ENCODE assay signal across 8 cellular contexts in genomic region chr15:23565395-23566069, GRCh38. TPM values are rescaled to one million over a fixed set of nuclear protein-coding genes. Genes with fewer than 3 reads are reported as not detected.
DNase-seq lines count a peak whose midpoint lies in the region; ATAC-seq, FAIRE-seq and TF ChIP-seq lines count a peak whose summit lies in the region.

Gene MKRN3 (plus strand): TSS chr15:23565674. CDS start chr15:23565783, 109 bp downstream.

- no peak for TF ChIP-seq RAD21 in HepG2 (CRISPR knock-in tag; IDR thresholded peaks at IDR 0.05)

- peak in 1 of 2 experiments; percentile 39; a peak in 1 of 4 replicates for TF ChIP-seq POLR2A in HepG2 (IDR thresholded peaks at IDR 0.05; ENCODE audit: insufficient read depth in 1 of 2, low read depth in 2 of 2, low read length in 2 of 2)

- POLR2A ChIA-PET in HepG2 (lab: Yijun Ruan, JAX), result interaction anchor here (0.9 kb wide), 1 partner anchor 9 kb away, joined by 3 read pairs; no protein-coding TSS in a partner anchor

- intact Hi-C loops in HepG2 (cut with micrococcal nuclease; ENCODE audit: unreplicated experiment), result no loop called here

- TSS peak; percentile 80 for BruUV-seq in HepG2 (replicated peaks; lab: Mats Ljungman, UMichigan)

- H3K4me2 ChIP-seq in HepG2 (ENCODE audit: low read depth, low read length), result peak within 1 kb of the TSS; percentile 56

- peak; percentile 31 for DNase-seq in activated naive CD4-positive, alpha-beta T cell treated with Interleukin-2 at 50 U/mL for 16 hours
- no peak for DNase-seq in activated naive CD4-positive, alpha-beta T cell (lab: John Stamatoyannopoulos, UW)
- DNase-seq in amygdala (lab: John Stamatoyannopoulos, UW) (peak in 44 of 56 donors; percentile 7 to 74 (median 42)), HepG2 (ENCODE audit: low spot score) (peak; percentile 44), NAMALWA (ENCODE audit: low spot score) (no peak)
- peak; percentile 22 for DNase-seq in stimulated activated naive CD8-positive, alpha-beta T cell treated with anti-CD3 and anti-CD28 coated beads, Interleukin-15, Interleukin-2, amounts not matched to agents 100 U/mL and 50 U/mL, for 24 hours

- 47% methylated on average over 12 of the region's 27 CpGs for WGBS in HepG2 (ENCODE audit: low lambda C conversion rate)

- peaks cover 10% of the 10 kb centered on the region; the same call in 1 of the 2 replicates for H3K9me3 ChIP-seq in HepG2 (ENCODE audit: low read length)

- no peaks in the 10 kb centered on the region; a peak in 1 of 5 replicates for H3K27me3 ChIP-seq in HepG2 (ENCODE audit: control insufficient read depth in 1 of 2, insufficient read depth in 2 of 2, low read length in 2 of 2)

- H4K20me1 ChIP-seq in HepG2 (ENCODE audit: insufficient read depth, low read length), result 0 out of 2 replicates have a peak, but pooled peaks cover 5% of the 10 kb centered on the region

- ATAC-seq in HepG2, result peak; percentile 71
- ATAC-seq in stimulated activated naive CD8-positive, alpha-beta T cell treated with anti-CD3 and anti-CD28 coated beads, Interleukin-15, Interleukin-2, amounts not matched to agents 100 U/mL and 50 U/mL, for 24 hours, result peak; percentile 55
- ATAC-seq in HG03045 (IDR thresholded peaks at IDR 0.05; ENCODE audit: unreplicated experiment), result no peak

- TF ChIP-seq EP300 in HepG2 (IDR thresholded peaks at IDR 0.05; ENCODE audit: low read depth in 2 of 2, low read length in 2 of 2), result no peak
- no peak for TF ChIP-seq EP300 in HepG2 (CRISPR knock-in tag; IDR thresholded peaks at IDR 0.05; ENCODE audit: borderline replicate concordance)

- peak within 1 kb of the TSS; percentile 15 for H2AFZ ChIP-seq in HepG2 (ENCODE audit: low read length)

- peak within 1 kb of the TSS; percentile 60 to 76 (median 65) for H3K4me3 ChIP-seq in HepG2 (replicated peaks in 1 of 3; ENCODE audit: insufficient read depth in 1 of 3, low read depth in 2 of 3, low read length in 3 of 3)

- H3K79me2 ChIP-seq in HepG2 (ENCODE audit: insufficient read depth, low read length), result peaks cover 14% of the 10 kb centered on the region

- H3K36me3 ChIP-seq in HepG2 (replicated peaks in 1 of 2; ENCODE audit: control insufficient read depth in 1 of 2, insufficient read depth in 2 of 2, low read length in 2 of 2), result no peaks in the 10 kb centered on the region

- CTCF ChIA-PET in HepG2 (lab: Yijun Ruan, JAX; ENCODE audit: low intra/inter-chr PET ratio, low total read pairs), result no interaction called here

- H3K9ac ChIP-seq in HepG2 (ENCODE audit: insufficient read depth, low read depth, low read length), result peak within 1 kb of the TSS; percentile 85

- in situ Hi-C loops in HepG2 (cut with HindIII; ENCODE audit: extremely low pct_ligation_motif_present, low pct_unique_long_range_greater_than_20kb), result loop anchor here (10.0 kb wide), 1 partner anchor 61 kb away; no protein-coding TSS in a partner anchor

- TF ChIP-seq CTCF in HepG2 (CRISPR knock-in tag; IDR thresholded peaks at IDR 0.05), result no peak

- no peak for FAIRE-seq in HepG2 (lab: Jason Lieb, UNC)

- H3K27ac ChIP-seq in HepG2 (ENCODE audit: extremely low read length, insufficient read depth, low read length), result peak within 1 kb of the TSS; percentile 85

- peaks cover 12% of the 10 kb centered on the region for H3K4me1 ChIP-seq in HepG2 (ENCODE audit: insufficient read depth, low read length)

TF ChIP-seq in PFSK-1, 5 proteins besides CTCF, POLR2A, EP300 and RAD21:
- peak; percentile 27; the same call in 1 of the 2 replicates for TF ChIP-seq POLR2AphosphoS5 (IDR thresholded peaks at IDR 0.05; ENCODE audit: low read depth, low read length)
- no peak for TF ChIP-seq TAF1 (IDR thresholded peaks at IDR 0.05; ENCODE audit: borderline replicate concordance, insufficient read depth, low read length)
- TF ChIP-seq SIN3A (IDR thresholded peaks at IDR 0.05; ENCODE audit: borderline replicate concordance, insufficient read depth, low read length), result no peak
- no peak for TF ChIP-seq REST (IDR thresholded peaks at IDR 0.05; ENCODE audit: insufficient read depth in 1 of 2, low read depth in 2 of 2, low read length in 2 of 2)
TF ChIP-seq in PFSK-1: peak in this region for 1.

TF ChIP-seq in HepG2, 621 proteins besides CTCF, POLR2A, EP300 and RAD21 (continues in another document):
- TF ChIP-seq GATAD1 (CRISPR knock-in tag; IDR thresholded peaks at IDR 0.05), result peak; percentile 81
- TF ChIP-seq ZFY (CRISPR knock-in tag; IDR thresholded peaks at IDR 0.05), result peak; percentile 63
- TF ChIP-seq ZMYM4 (CRISPR knock-in tag; IDR thresholded peaks at IDR 0.05), result peak; percentile 19; the same call in 1 of the 2 replicates
- peak; percentile 83 for TF ChIP-seq GABPA (IDR thresholded peaks at IDR 0.05; ENCODE audit: low read depth, low read length)
- peak; percentile 97 for TF ChIP-seq GABPA (CRISPR knock-in tag; IDR thresholded peaks at IDR 0.05; ENCODE audit: low read depth)
- peak; percentile 50 for TF ChIP-seq ASH2L (IDR thresholded peaks at IDR 0.05; ENCODE audit: insufficient read length, low read depth, low read length)
- no peak for TF ChIP-seq ZSCAN12 (CRISPR knock-in tag; IDR thresholded peaks at IDR 0.05)
- TF ChIP-seq U2AF1 (optimal IDR thresholded peaks at IDR 0.05; ENCODE audit: low read depth, low read length), result peak; percentile 61
- 0 out of 2 replicates have a peak, but pooled peaks have one; percentile 30 for TF ChIP-seq DMAP1 (CRISPR knock-in tag; IDR thresholded peaks at IDR 0.05)
- no peak for TF ChIP-seq ZNF841 (CRISPR knock-in tag; IDR thresholded peaks at IDR 0.05; ENCODE audit: borderline replicate concordance)
- TF ChIP-seq RBFOX2 (IDR thresholded peaks at IDR 0.05; ENCODE audit: low read depth, low read length), result peak; percentile 92
- TF ChIP-seq PCBP1 (IDR thresholded peaks at IDR 0.05; ENCODE audit: borderline replicate concordance, low read depth, low read length), result peak; percentile 78; the same call in 1 of the 2 replicates
- peak; percentile 45; the same call in 1 of the 2 replicates for TF ChIP-seq MYC (CRISPR knock-in tag; IDR thresholded peaks at IDR 0.05; ENCODE audit: borderline replicate concordance)
- TF ChIP-seq U2AF2 (IDR thresholded peaks at IDR 0.05; ENCODE audit: low read depth, low read length), result 0 out of 2 replicates have a peak, but pooled peaks have one; percentile 83
- peak; percentile 81 for TF ChIP-seq AGO1 (IDR thresholded peaks at IDR 0.05; ENCODE audit: low read depth, low read length, poor library complexity, severe bottlenecking)
- TF ChIP-seq MAX (IDR thresholded peaks at IDR 0.05), result peak; percentile 50; the same call in 1 of the 2 replicates
- TF ChIP-seq KDM5A (IDR thresholded peaks at IDR 0.05; ENCODE audit: borderline replicate concordance, low read length), result peak; percentile 60
- TF ChIP-seq MXI1 (IDR thresholded peaks at IDR 0.05; ENCODE audit: borderline replicate concordance, low read depth, low read length), result 0 out of 3 replicates have a peak, but pooled peaks have one; percentile 41
- TF ChIP-seq ZHX1 (CRISPR knock-in tag; IDR thresholded peaks at IDR 0.05; ENCODE audit: low read depth), result peak; percentile 62; the same call in 1 of the 2 replicates

RNA-seq across cellular contexts. Expression of gene MKRN3, which starts in this region (rescaled TPM):
- polyA plus RNA-seq in PFSK-1 (2012; ENCODE audit: insufficient read length, low read depth), result not detected
- 4.6 and 5.2 TPM in 2 replicates for total RNA-seq in HepG2 (2016; rRNA removed; fragmentation: Illumina TruSeq; extraction: Trizol)
- total RNA-seq in HepG2 (2016; cell fraction: cytosol; rRNA removed; fragmentation: Illumina TruSeq; extraction: Trizol; ENCODE audit: low read depth), result 0.51 and 0.71 TPM in 2 replicates
- total RNA-seq in HepG2 (2016; cell fraction: insoluble cytoplasmic fraction; rRNA removed; fragmentation: Illumina TruSeq; extraction: Trizol), result 4.3 and 5.4 TPM in 2 replicates
- total RNA-seq in HepG2 (2016; cell fraction: membrane; rRNA removed; fragmentation: Illumina TruSeq; extraction: Trizol), result 2.0 and 2.5 TPM in 2 replicates
- total RNA-seq in HepG2 (2016; cell fraction: nucleus; rRNA removed; fragmentation: Illumina TruSeq; extraction: Trizol), result 10.1 and 10.2 TPM in 2 replicates
- polyA plus RNA-seq in HepG2 (2011; rRNA removed), result 2.1 and 2.4 TPM in 2 replicates
- polyA plus RNA-seq in HepG2 (2011; cell fraction: cytosol; rRNA removed), result 1.7 and 1.8 TPM in 2 replicates
- polyA plus RNA-seq in HepG2 (2011; cell fraction: nucleus; rRNA removed), result 4.1 and 5.0 TPM in 2 replicates
- 2.0 and 2.6 TPM in 2 replicates for polyA plus RNA-seq in HepG2 (2012)
- 0.60 and 0.65 TPM in 2 replicates for polyA plus RNA-seq in HepG2 (2016; cell fraction: cytosol; fragmentation: Illumina TruSeq; extraction: Trizol; ENCODE audit: low read depth)
- polyA plus RNA-seq in HepG2 (2016; cell fraction: insoluble cytoplasmic fraction; fragmentation: Illumina TruSeq; extraction: Trizol; ENCODE audit: low read depth), result 2.0 TPM in 2 replicates
- 1.4 and 1.9 TPM in 2 replicates for polyA plus RNA-seq in HepG2 (2016; cell fraction: membrane; fragmentation: Illumina TruSeq; extraction: Trizol; ENCODE audit: low read depth)
- 5.1 and 5.8 TPM in 2 replicates for polyA plus RNA-seq in HepG2 (2016; cell fraction: nucleus; fragmentation: Illumina TruSeq; extraction: Trizol; ENCODE audit: insufficient read depth, low read depth)
- 6.2 and 6.7 TPM in 2 replicates for polyA minus RNA-seq in HepG2 (2011; rRNA and poly(A)+ RNA removed; ENCODE audit: low replicate concordance)
- polyA minus RNA-seq in HepG2 (2011; cell fraction: cytosol; rRNA and poly(A)+ RNA removed), result 1.9 and 2.3 TPM in 2 replicates
- 14.5 and 16.4 TPM in 2 replicates for polyA minus RNA-seq in HepG2 (2011; cell fraction: nucleus; rRNA and poly(A)+ RNA removed)

Comparison
In these comparisons a context has a peak if more than half of its experiments do, and no peak if none do; other contexts are left out.
1. DNase-seq: peak in activated naive CD4-positive, alpha-beta T cell treated with Interleukin-2 at 50 U/mL for 16 hours (single experiment), amygdala (44 of 56), HepG2 (single experiment) and stimulated activated naive CD8-positive, alpha-beta T cell treated with anti-CD3 and anti-CD28 coated beads, Interleukin-15, Interleukin-2, amounts not matched to agents 100 U/mL and 50 U/mL, for 24 hours (single experiment); none in activated naive CD4-positive, alpha-beta T cell (0 of 4) and NAMALWA (single experiment).